24 cellular contexts compared by ENCODE assay signal in genomic region chr7:101422361-101423195, GRCh38. TPM values are rescaled to one million over a fixed set of nuclear protein-coding genes. Genes with fewer than 3 reads are reported as not detected.
"Had no signal": no experiment of that assay in that cellular context is flagged by ENCODE, and none has a peak within 500 bp of the region (broad histone marks: within the 10 kb centered on the region; RNA-seq: fewer than 3 reads in every experiment).

No MANE protein-coding gene starts in this region.

- H3K27ac ChIP-seq: coronary artery, foreskin keratinocyte, ovary, tibial nerve had no signal

- DNase-seq: effector CD4-positive, alpha-beta T cell; endodermal cell; erythroblast; foreskin keratinocyte; kidney; left cardiac atrium; left ventricle myocardium superior; naive thymus-derived CD8-positive, alpha-beta T cell; nucleus accumbens; ovary; right cardiac atrium; stimulated activated CD4-positive, alpha-beta T cell treated with anti-CD3 and anti-CD28 coated beads, Interleukin-4, amount 100 ng/mL, for 1 hour had no signal

- H3K36me3 Mint-ChIP-seq: naive thymus-derived CD8-positive, alpha-beta T cell; stimulated activated memory B cell treated with anti-CD40 and anti-IgM and Interleukin-4, amounts not matched to agents 10 μg/mL and 1 μg/mL and 100 μg/mL, for 72 hours had no signal

- H3K4me2 ChIP-seq: smooth muscle cell had no signal

- ATAC-seq: foreskin keratinocyte; left cardiac atrium; left ventricle myocardium superior; naive thymus-derived CD8-positive, alpha-beta T cell; right cardiac atrium; stimulated activated memory B cell treated with anti-CD40 and anti-IgM and Interleukin-4, amounts not matched to agents 10 μg/mL and 1 μg/mL and 100 μg/mL, for 72 hours had no signal

- H3K4me1 Mint-ChIP-seq: endodermal cell; stimulated activated memory B cell treated with anti-CD40 and anti-IgM and Interleukin-4, amounts not matched to agents 10 μg/mL and 1 μg/mL and 100 μg/mL, for 72 hours had no signal

- H3K27ac Mint-ChIP-seq: endodermal cell; naive thymus-derived CD8-positive, alpha-beta T cell; stimulated activated memory B cell treated with anti-CD40 and anti-IgM and Interleukin-4, amounts not matched to agents 10 μg/mL and 1 μg/mL and 100 μg/mL, for 72 hours; stimulated activated naive CD8-positive, alpha-beta T cell treated with anti-CD3 and anti-CD28 coated beads, Interleukin-15, Interleukin-2, amounts not matched to agents 100 ng/mL and 50 ng/mL, for 24 hours had no signal

- H3K27me3 ChIP-seq: foreskin keratinocyte, ovary, tibial nerve had no signal

- H3K9me3 ChIP-seq: ovary, tibial nerve had no signal

- H3K4me3 ChIP-seq: coronary artery, ovary, smooth muscle cell, tibial nerve had no signal

- H3K9me3 Mint-ChIP-seq: endodermal cell; naive thymus-derived CD8-positive, alpha-beta T cell; neural crest cell; stimulated activated naive CD8-positive, alpha-beta T cell treated with anti-CD3 and anti-CD28 coated beads, Interleukin-15, Interleukin-2, amounts not matched to agents 100 ng/mL and 50 ng/mL, for 24 hours had no signal

- H3K4me3 Mint-ChIP-seq: endodermal cell; naive thymus-derived CD8-positive, alpha-beta T cell; neural crest cell; stimulated activated memory B cell treated with anti-CD40 and anti-IgM and Interleukin-4, amounts not matched to agents 10 μg/mL and 1 μg/mL and 100 μg/mL, for 72 hours; stimulated activated naive CD8-positive, alpha-beta T cell treated with anti-CD3 and anti-CD28 coated beads, Interleukin-15, Interleukin-2, amounts not matched to agents 100 ng/mL and 50 ng/mL, for 24 hours had no signal

- H3K4me1 ChIP-seq: foreskin keratinocyte, tibial nerve had no signal

- H3K36me3 ChIP-seq: ovary, tibial nerve had no signal

RNA-seq across cellular contexts. Expression of gene COL26A1, which starts 59.9 kb away (rescaled TPM):
- total RNA-seq: dermis microvascular lymphatic vessel endothelial cell; endothelial cell of umbilical vein; foreskin keratinocyte; left cardiac atrium; left ventricle myocardium superior; lung microvascular endothelial cell; mesenteric fat pad; naive thymus-derived CD8-positive, alpha-beta T cell; posterior vena cava; ureter had no signal
- polyA plus RNA-seq: endothelial cell of umbilical vein; foreskin keratinocyte; naive thymus-derived CD8-positive, alpha-beta T cell had no signal
